In the genomic region with DNA sequence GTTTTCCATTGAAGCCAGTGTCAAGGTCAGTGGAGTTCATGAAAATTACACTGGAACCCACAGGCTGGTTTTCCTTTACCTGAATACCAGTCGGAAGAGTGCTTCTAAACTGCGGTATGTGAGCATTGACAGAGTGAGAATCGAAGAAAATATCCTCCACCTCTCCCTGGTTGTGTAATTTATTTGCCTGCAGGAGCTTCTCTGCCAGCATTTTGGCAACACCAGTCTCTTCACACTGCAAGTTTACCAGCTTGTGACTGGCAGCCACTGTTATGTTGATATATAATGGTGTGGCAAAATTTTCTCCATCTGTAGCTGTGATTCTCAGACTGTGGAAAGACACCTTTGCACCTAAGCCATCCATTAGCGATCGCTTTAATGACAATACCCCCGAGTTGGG, we compare ENCODE assay signal across 17 cellular contexts. TPM values are rescaled to one million over a fixed set of nuclear protein-coding genes. Genes with fewer than 3 reads are reported as not detected.
A peak's percentile ranks its signal among the peaks of the same experiment; 100 is the strongest.
DNase-seq lines count a peak whose midpoint lies in the region; ATAC-seq, FAIRE-seq and TF ChIP-seq lines count a peak whose summit lies in the region.
"Had no signal": no experiment of that assay in that cellular context is flagged by ENCODE, and none has a peak within 500 bp of the region (broad histone marks: within the 10 kb centered on the region; RNA-seq: fewer than 3 reads in every experiment).

No MANE protein-coding gene starts in this region.

- in situ Hi-C loops in HepG2 (cut with HindIII; ENCODE audit: extremely low pct_ligation_motif_present, low pct_unique_long_range_greater_than_20kb), result no loop called here

- H3K4me3 ChIP-seq in heart left ventricle (no peak overlapping the region), HepG2 (replicated peaks in 1 of 3; ENCODE audit: insufficient read depth in 1 of 3, low read depth in 2 of 3, low read length in 3 of 3) (no peak overlapping the region)
- H3K4me3 ChIP-seq in effector memory CD4-positive, alpha-beta T cell (ENCODE audit: insufficient read depth, low read depth, low read length, poor library complexity, severe bottlenecking), result no peak overlapping the region
- H3K4me3 ChIP-seq: BLaER1 had no signal

- H4K20me1 ChIP-seq in HepG2 (ENCODE audit: insufficient read depth, low read length), result peaks cover 79% of the 10 kb centered on the region

- peaks cover 0 to 90% (median 35%) of the 10 kb centered on the region in 12 donors for H3K4me1 ChIP-seq in heart left ventricle
- H3K4me1 ChIP-seq in HepG2 (ENCODE audit: insufficient read depth, low read length), result peaks cover 65% of the 10 kb centered on the region
- H3K4me1 ChIP-seq in effector memory CD4-positive, alpha-beta T cell (ENCODE audit: control insufficient read depth, insufficient read depth, low read length, poor library complexity, severe bottlenecking), result no peaks in the 10 kb centered on the region

- TF ChIP-seq POLR2A in heart left ventricle (IDR thresholded peaks at IDR 0.05) (no peak), HepG2 (IDR thresholded peaks at IDR 0.05; ENCODE audit: insufficient read depth in 1 of 2, low read depth in 2 of 2, low read length in 2 of 2) (no peak)

- no peaks in the 10 kb centered on the region for H3K27me3 ChIP-seq in heart left ventricle
- no peaks in the 10 kb centered on the region for H3K27me3 ChIP-seq in HepG2 (ENCODE audit: control insufficient read depth in 1 of 2, insufficient read depth in 2 of 2, low read length in 2 of 2)
- H3K27me3 ChIP-seq in effector memory CD4-positive, alpha-beta T cell (replicated peaks; ENCODE audit: control insufficient read depth, insufficient read depth, low read length, poor library complexity, severe bottlenecking), result no peaks in the 10 kb centered on the region
- H3K27me3 ChIP-seq: BLaER1 had no signal

- H2AFZ ChIP-seq in HepG2 (ENCODE audit: low read length), result no peak overlapping the region

- POLR2A ChIA-PET in HepG2 (lab: Yijun Ruan, JAX), result no interaction called here

- DNase-seq in heart left ventricle (no peak), left cardiac atrium (no peak), left ventricle myocardium superior (no peak), HepG2 (ENCODE audit: low spot score) (no peak), NCI-H128 (lab: John Stamatoyannopoulos, UW; ENCODE audit: unreplicated experiment) (no peak)
- no peak for DNase-seq in effector memory CD4-positive, alpha-beta T cell
- DNase-seq: 8988T; AML-193; Caco-2; CD8-positive, alpha-beta memory T cell; DMS53; GF-D8; HCEC 1CT; HFFc6 had no signal

- H3K4me2 ChIP-seq in HepG2 (ENCODE audit: low read depth, low read length), result no peak overlapping the region
- H3K4me2 ChIP-seq: BLaER1 had no signal

- TF ChIP-seq RAD21 in HepG2 (CRISPR knock-in tag; IDR thresholded peaks at IDR 0.05), result no peak

- TF ChIP-seq EP300 in HepG2 (IDR thresholded peaks at IDR 0.05; ENCODE audit: low read depth in 2 of 2, low read length in 2 of 2) (no peak), HepG2 (CRISPR knock-in tag; IDR thresholded peaks at IDR 0.05; ENCODE audit: borderline replicate concordance) (no peak)

- 80 to 86% (median 85%) methylated on average over 6 of the region's 6 CpGs for WGBS in heart left ventricle, 4 donors
- 100% methylated on average over 6 of the region's 6 CpGs for WGBS in HepG2 (ENCODE audit: low lambda C conversion rate)

- no peak for TF ChIP-seq CTCF in heart left ventricle (IDR thresholded peaks at IDR 0.05)
- TF ChIP-seq CTCF in HepG2 (CRISPR knock-in tag; IDR thresholded peaks at IDR 0.05), result no peak

- intact Hi-C loops in heart left ventricle (cut with DNase I) (no loop called here), left cardiac atrium (cut with DNase I) (no loop called here), left ventricle myocardium superior (cut with micrococcal nuclease) (no loop called here), HepG2 (cut with micrococcal nuclease; ENCODE audit: unreplicated experiment) (loop anchor here (10.0 kb wide), 1 partner anchor 443 kb away; the partner anchor contains the start of gene F11)

- H3K27ac ChIP-seq in heart left ventricle (peak overlapping the region in 8 of 12 donors; percentile 4 to 61 (median 46)), HepG2 (ENCODE audit: extremely low read length, insufficient read depth, low read length) (no peak overlapping the region)
- no peak overlapping the region for H3K27ac ChIP-seq in effector memory CD4-positive, alpha-beta T cell (ENCODE audit: insufficient read depth, low read length, poor library complexity, severe bottlenecking)
- H3K27ac ChIP-seq: BLaER1 had no signal

- CTCF ChIA-PET in HepG2 (lab: Yijun Ruan, JAX; ENCODE audit: low intra/inter-chr PET ratio, low total read pairs), result no interaction called here

- peaks cover 100% of the 10 kb centered on the region for H3K79me2 ChIP-seq in HepG2 (ENCODE audit: insufficient read depth, low read length)

- no peaks in the 10 kb centered on the region for H3K9me3 ChIP-seq in heart left ventricle
- no peaks in the 10 kb centered on the region for H3K9me3 ChIP-seq in HepG2 (ENCODE audit: low read length)
- no peaks in the 10 kb centered on the region for H3K9me3 ChIP-seq in effector memory CD4-positive, alpha-beta T cell (ENCODE audit: control insufficient read depth, low read length)
- H3K9me3 ChIP-seq: Caco-2 had no signal

- FAIRE-seq in HepG2 (lab: Jason Lieb, UNC), result no peak
- FAIRE-seq: GM19239 had no signal

- no peak for ATAC-seq in heart left ventricle
- ATAC-seq in left cardiac atrium, result no peak
- peak; percentile 9 for ATAC-seq in left ventricle myocardium superior
- no peak for ATAC-seq in HepG2
- no peak for ATAC-seq in SK-N-SH treated with all-trans-retinoic acid at 6 μM for 48 hours

- H3K36me3 ChIP-seq in heart left ventricle, result peaks cover 0 to 40% (median 10%) of the 10 kb centered on the region in 9 donors
- peaks cover 39 to 60% of the 10 kb centered on the region in 2 experiments for H3K36me3 ChIP-seq in HepG2 (replicated peaks in 1 of 2; ENCODE audit: control insufficient read depth in 1 of 2, insufficient read depth in 2 of 2, low read length in 2 of 2)
- H3K36me3 ChIP-seq in effector memory CD4-positive, alpha-beta T cell (ENCODE audit: control insufficient read depth, insufficient read depth, low read length), result no peaks in the 10 kb centered on the region

- no TSS peak for BruUV-seq in HepG2 (replicated peaks; lab: Mats Ljungman, UMichigan)

- no peak overlapping the region for H3K9ac ChIP-seq in HepG2 (ENCODE audit: insufficient read depth, low read depth, low read length)
- H3K9ac ChIP-seq: BLaER1 had no signal

TF ChIP-seq in HepG2, 621 proteins besides CTCF, POLR2A, EP300 and RAD21:
- TF ChIP-seq ARNT (IDR thresholded peaks at IDR 0.05) (no peak), RBM22 (optimal IDR thresholded peaks at IDR 0.05; ENCODE audit: low read length) (peak; percentile 70), TCF7 (IDR thresholded peaks at IDR 0.05; ENCODE audit: low read depth) (no peak)

TF ChIP-seq in SK-N-SH treated with all-trans-retinoic acid at 6 μM for 48 hours, 23 proteins besides CTCF, POLR2A, EP300 and RAD21:
- no peak for TF ChIP-seq ZNF8 (CRISPR knock-in tag; IDR thresholded peaks at IDR 0.05)
- no peak for TF ChIP-seq ISL1 (CRISPR knock-in tag; IDR thresholded peaks at IDR 0.05)
- TF ChIP-seq SNAI2 (CRISPR knock-in tag; IDR thresholded peaks at IDR 0.05), result no peak

RNA-seq across cellular contexts. Expression of gene FAT1, which starts 16.1 kb away (rescaled TPM):
- total RNA-seq in heart left ventricle (100 to 1,000 TPM in 2 of 9 donors, 10 to 100 TPM in 7; 54.4 to 151 (median 76.4) TPM), left cardiac atrium (10 to 100 TPM; 66.0 to 67.8 TPM), left ventricle myocardium superior (61.8 TPM), HepG2 (2016; rRNA removed; fragmentation: Illumina TruSeq; extraction: Trizol) (176 and 185 TPM in 2 replicates)
- polyA plus RNA-seq in heart left ventricle (10 to 100 TPM; 15.2 to 57.1 TPM), HepG2 (2011; rRNA removed) (193 and 216 TPM in 2 replicates)
- 74.9 and 87.3 TPM in 2 replicates for total RNA-seq in HepG2 (2016; cell fraction: cytosol; rRNA removed; fragmentation: Illumina TruSeq; extraction: Trizol; ENCODE audit: low read depth)
- 158 and 182 TPM in 2 replicates for total RNA-seq in HepG2 (2016; cell fraction: insoluble cytoplasmic fraction; rRNA removed; fragmentation: Illumina TruSeq; extraction: Trizol)
- total RNA-seq in HepG2 (2016; cell fraction: membrane; rRNA removed; fragmentation: Illumina TruSeq; extraction: Trizol), result 361 and 484 TPM in 2 replicates
- 203 and 219 TPM in 2 replicates for total RNA-seq in HepG2 (2016; cell fraction: nucleus; rRNA removed; fragmentation: Illumina TruSeq; extraction: Trizol)
- 145 and 153 TPM in 2 replicates for polyA plus RNA-seq in HepG2 (2011; cell fraction: cytosol; rRNA removed)
- 169 and 173 TPM in 2 replicates for polyA plus RNA-seq in HepG2 (2011; cell fraction: nucleus; rRNA removed)
- 84.5 and 103 TPM in 2 replicates for polyA plus RNA-seq in HepG2 (2012)
- 2.5 and 3.2 TPM in 2 replicates for polyA plus RNA-seq in HepG2 (2016; cell fraction: cytosol; fragmentation: Illumina TruSeq; extraction: Trizol; ENCODE audit: low read depth)
- polyA plus RNA-seq in HepG2 (2016; cell fraction: insoluble cytoplasmic fraction; fragmentation: Illumina TruSeq; extraction: Trizol; ENCODE audit: low read depth), result 34.1 and 47.0 TPM in 2 replicates
- polyA plus RNA-seq in HepG2 (2016; cell fraction: membrane; fragmentation: Illumina TruSeq; extraction: Trizol; ENCODE audit: low read depth), result 7.0 and 7.3 TPM in 2 replicates
- 164 and 179 TPM in 2 replicates for polyA plus RNA-seq in HepG2 (2016; cell fraction: nucleus; fragmentation: Illumina TruSeq; extraction: Trizol; ENCODE audit: insufficient read depth, low read depth)
- polyA minus RNA-seq in HepG2 (2011; rRNA and poly(A)+ RNA removed; ENCODE audit: low replicate concordance), result 311 and 1,912 TPM in 2 replicates
- polyA minus RNA-seq in HepG2 (2011; cell fraction: cytosol; rRNA and poly(A)+ RNA removed), result 510 and 534 TPM in 2 replicates
- polyA minus RNA-seq in HepG2 (2011; cell fraction: nucleus; rRNA and poly(A)+ RNA removed), result 531 and 554 TPM in 2 replicates
- total RNA-seq: CD8-positive, alpha-beta memory T cell had no signal
- polyA plus RNA-seq: CD8-positive, alpha-beta memory T cell had no signal

Comparison
In these comparisons a context has a peak if more than half of its experiments do, and no peak if none do; other contexts are left out.
1. H3K27ac ChIP-seq: peak in heart left ventricle (8 of 12); none in HepG2 (single experiment) and effector memory CD4-positive, alpha-beta T cell (single experiment).